In the genomic region with DNA sequence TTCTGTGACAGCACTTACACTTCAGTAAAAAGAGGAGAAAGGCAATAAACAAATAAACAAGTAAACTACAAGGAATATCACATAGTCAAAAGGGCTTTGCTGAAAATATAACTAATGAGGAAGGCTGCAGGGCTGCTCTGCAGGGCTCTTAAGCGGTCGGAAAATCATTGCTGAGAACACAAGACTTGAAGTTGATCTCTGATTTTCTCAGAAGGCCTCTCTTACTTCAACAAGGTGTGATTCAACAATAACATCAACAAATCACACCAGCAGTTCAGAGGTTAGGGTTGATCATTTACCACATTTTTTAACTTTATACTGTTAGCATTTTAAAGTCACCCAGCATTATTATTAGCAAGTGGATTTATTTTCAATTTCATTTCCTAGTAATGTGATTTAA, we compare ENCODE assay signal across 23 cellular contexts.
A peak's percentile ranks its signal among the peaks of the same experiment; 100 is the strongest.
DNase-seq lines count a peak whose midpoint lies in the region; ATAC-seq, FAIRE-seq and TF ChIP-seq lines count a peak whose summit lies in the region.
"Had no signal": no experiment of that assay in that cellular context is flagged by ENCODE, and none has a peak within 500 bp of the region (broad histone marks: within the 10 kb centered on the region; RNA-seq: fewer than 3 reads in every experiment).

No MANE protein-coding gene starts in this region.

- TF ChIP-seq CTCF in epithelial cell of proximal tubule (conservative IDR thresholded peaks at IDR 0.05; ENCODE audit: low read depth, low read length) (no peak), PC-9 (conservative IDR thresholded peaks at IDR 0.05) (no peak), suprapubic skin (IDR thresholded peaks at IDR 0.05) (no peak)

- no peak overlapping the region for H3K4me3 ChIP-seq in epithelial cell of proximal tubule (ENCODE audit: low read depth, low read length)
- no peak overlapping the region for H3K4me3 ChIP-seq in PC-9
- no peak overlapping the region for H3K4me3 ChIP-seq in suprapubic skin
- H3K4me3 ChIP-seq: SJSA1 had no signal

- H3K27ac ChIP-seq in PC-9 = no peak overlapping the region
- no peak overlapping the region for H3K27ac ChIP-seq in suprapubic skin
- H3K27ac ChIP-seq: SJSA1 had no signal

- no peaks in the 10 kb centered on the region for H4K20me1 ChIP-seq in PC-9 (ENCODE audit: insufficient read depth)

- TF ChIP-seq EP300 in suprapubic skin (IDR thresholded peaks at IDR 0.05) = no peak

- no peak overlapping the region for H3K4me2 ChIP-seq in PC-9

- WGBS in suprapubic skin = 97% methylated on average over 2 of the region's 2 CpGs

- no peaks in the 10 kb centered on the region for H3K27me3 Mint-ChIP-seq in activated CD4-positive, alpha-beta memory T cell treated with anti-CD3 and anti-CD28 coated beads for 36 hours
- H3K27me3 Mint-ChIP-seq in activated CD4-positive, alpha-beta memory T cell treated with anti-CD3 and anti-CD28 coated beads, Interleukin-2, amount 10 ng/mL, durations not matched to agents 7 days and 5 days = no peaks in the 10 kb centered on the region

- H3F3A ChIP-seq in PC-9 (ENCODE audit: insufficient read depth, low read depth) = no peaks in the 10 kb centered on the region

- H3K9me2 ChIP-seq in PC-9 (ENCODE audit: insufficient read depth) = no peaks in the 10 kb centered on the region

- H3K9me3 ChIP-seq in PC-9 (ENCODE audit: insufficient read depth, low read depth) = no peaks in the 10 kb centered on the region
- H3K9me3 ChIP-seq in suprapubic skin = no peaks in the 10 kb centered on the region
- H3K9me3 ChIP-seq: SJSA1 had no signal

- no peaks in the 10 kb centered on the region for H3K9me3 Mint-ChIP-seq in activated CD4-positive, alpha-beta memory T cell treated with anti-CD3 and anti-CD28 coated beads for 36 hours
- no peaks in the 10 kb centered on the region for H3K9me3 Mint-ChIP-seq in activated CD4-positive, alpha-beta memory T cell treated with anti-CD3 and anti-CD28 coated beads, Interleukin-2, amount 10 ng/mL, durations not matched to agents 7 days and 5 days

- peak; percentile 34 for FAIRE-seq in TTC549 (lab: Jason Lieb, UNC)
- FAIRE-seq: GM19239 had no signal

- H2AFZ ChIP-seq in PC-9 = no peak overlapping the region

- ATAC-seq in HG03457 (IDR thresholded peaks at IDR 0.05; ENCODE audit: unreplicated experiment) = no peak
- ATAC-seq: Right ventricle myocardium inferior had no signal

- POLR2A ChIA-PET in activated CD4-positive, alpha-beta memory T cell treated with anti-CD3 and anti-CD28 coated beads for 36 hours (lab: Charles Lee) = no interaction called here
- POLR2A ChIA-PET in activated CD4-positive, alpha-beta memory T cell treated with anti-CD3 and anti-CD28 coated beads, Interleukin-2, amount 10 ng/mL, durations not matched to agents 7 days and 5 days (lab: Charles Lee) = no interaction called here
- POLR2A ChIA-PET in PC-9 (lab: Charles Lee; ENCODE audit: unreplicated experiment) = no interaction called here

- no peak for DNase-seq in activated CD4-positive, alpha-beta memory T cell treated with anti-CD3 and anti-CD28 coated beads for 36 hours
- no peak for DNase-seq in activated CD4-positive, alpha-beta memory T cell treated with anti-CD3 and anti-CD28 coated beads, Interleukin-2, amount 10 ng/mL, durations not matched to agents 7 days and 5 days
- DNase-seq in epithelial cell of proximal tubule (ENCODE audit: low read depth) (peak; percentile 36), renal cortical epithelial cell (ENCODE audit: low read depth) (peak; percentile 90), PC-9 (no peak), suprapubic skin (ENCODE audit: low spot score in 2 of 2) (no peak)
- DNase-seq: AML-193, C1 segment of cervical spinal cord, DMS53, GDM1, HCEC 1CT, KG1, NCI-H1092 treated with DMSO at 0.1 percent for 48 hours, NCI-H146, NCI-H2029, NCI-H226, NCI-H774, OCI-M1 had no signal

- H3K27me3 ChIP-seq in PC-9 (ENCODE audit: insufficient read depth, low read depth) = no peaks in the 10 kb centered on the region
- no peaks in the 10 kb centered on the region for H3K27me3 ChIP-seq in suprapubic skin

- H3K36me3 ChIP-seq in PC-9 (ENCODE audit: low read depth) = no peaks in the 10 kb centered on the region
- no peaks in the 10 kb centered on the region for H3K36me3 ChIP-seq in suprapubic skin
- H3K36me3 ChIP-seq: SJSA1 had no signal

- H3K4me1 Mint-ChIP-seq in activated CD4-positive, alpha-beta memory T cell treated with anti-CD3 and anti-CD28 coated beads for 36 hours (ENCODE audit: low read depth) = peaks cover 55% of the 10 kb centered on the region
- H3K4me1 Mint-ChIP-seq in activated CD4-positive, alpha-beta memory T cell treated with anti-CD3 and anti-CD28 coated beads, Interleukin-2, amount 10 ng/mL, durations not matched to agents 7 days and 5 days = no peaks in the 10 kb centered on the region

- H3K79me2 ChIP-seq in PC-9 (ENCODE audit: low read depth) = no peaks in the 10 kb centered on the region

- intact Hi-C loops in activated CD4-positive, alpha-beta memory T cell treated with anti-CD3 and anti-CD28 coated beads for 36 hours (cut with micrococcal nuclease) = no loop called here
- intact Hi-C loops in PC-9 (cut with micrococcal nuclease; ENCODE audit: unreplicated experiment) = no loop called here

- TF ChIP-seq POLR2A in suprapubic skin (IDR thresholded peaks at IDR 0.05) = no peak

- CTCF ChIA-PET in activated CD4-positive, alpha-beta memory T cell treated with anti-CD3 and anti-CD28 coated beads for 36 hours (lab: Charles Lee) = no interaction called here
- CTCF ChIA-PET in activated CD4-positive, alpha-beta memory T cell treated with anti-CD3 and anti-CD28 coated beads, Interleukin-2, amount 10 ng/mL, durations not matched to agents 7 days and 5 days (lab: Charles Lee) = no interaction called here
- CTCF ChIA-PET in PC-9 (lab: Charles Lee) = no interaction called here

- no peak overlapping the region for H3K4me3 Mint-ChIP-seq in activated CD4-positive, alpha-beta memory T cell treated with anti-CD3 and anti-CD28 coated beads for 36 hours
- no peak overlapping the region for H3K4me3 Mint-ChIP-seq in activated CD4-positive, alpha-beta memory T cell treated with anti-CD3 and anti-CD28 coated beads, Interleukin-2, amount 10 ng/mL, durations not matched to agents 7 days and 5 days

- no peaks in the 10 kb centered on the region for H3K4me1 ChIP-seq in PC-9 (replicated peaks; ENCODE audit: insufficient read depth)
- H3K4me1 ChIP-seq in suprapubic skin = no peaks in the 10 kb centered on the region
- H3K4me1 ChIP-seq: SJSA1 had no signal

- BruUV-seq in PC-9 (replicated peaks; lab: Mats Ljungman, UMichigan) = no TSS peak

- peaks cover 7% of the 10 kb centered on the region for H3K36me3 Mint-ChIP-seq in activated CD4-positive, alpha-beta memory T cell treated with anti-CD3 and anti-CD28 coated beads for 36 hours
- peaks cover 29% of the 10 kb centered on the region for H3K36me3 Mint-ChIP-seq in activated CD4-positive, alpha-beta memory T cell treated with anti-CD3 and anti-CD28 coated beads, Interleukin-2, amount 10 ng/mL, durations not matched to agents 7 days and 5 days (ENCODE audit: low read depth)

- peak overlapping the region; percentile 9 for H3K27ac Mint-ChIP-seq in activated CD4-positive, alpha-beta memory T cell treated with anti-CD3 and anti-CD28 coated beads for 36 hours
- H3K27ac Mint-ChIP-seq in activated CD4-positive, alpha-beta memory T cell treated with anti-CD3 and anti-CD28 coated beads, Interleukin-2, amount 10 ng/mL, durations not matched to agents 7 days and 5 days = no peak overlapping the region

Comparison
In these comparisons a context has a peak if more than half of its experiments do, and no peak if none do; other contexts are left out.
1. DNase-seq: peak in epithelial cell of proximal tubule (single experiment) and renal cortical epithelial cell (single experiment); none in activated CD4-positive, alpha-beta memory T cell treated with anti-CD3 and anti-CD28 coated beads for 36 hours (single experiment), activated CD4-positive, alpha-beta memory T cell treated with anti-CD3 and anti-CD28 coated beads, Interleukin-2, amount 10 ng/mL, durations not matched to agents 7 days and 5 days (single experiment), PC-9 (0 of 2) and suprapubic skin (0 of 2).